Comparison of ENCODE assay signal across 8 cellular contexts in genomic region chr16:67055712-67056487, GRCh38. TPM values are rescaled to one million over a fixed set of nuclear protein-coding genes. Genes with fewer than 3 reads are reported as not detected.
DNase-seq lines count a peak whose midpoint lies in the region; ATAC-seq and TF ChIP-seq lines count a peak whose summit lies in the region.

No MANE protein-coding gene starts in this region.

- no peak for TF ChIP-seq EP300 in sigmoid colon (IDR thresholded peaks at IDR 0.05)

- TF ChIP-seq CTCF in CD4-positive, alpha-beta T cell (IDR thresholded peaks at IDR 0.05) = no peak
- no peak for TF ChIP-seq CTCF in sigmoid colon (IDR thresholded peaks at IDR 0.05)
- TF ChIP-seq CTCF in Caco-2 (IDR thresholded peaks at IDR 0.05; ENCODE audit: insufficient read depth in 1 of 2, low read depth in 1 of 2, low read length in 1 of 2, severe bottlenecking in 1 of 2, unreplicated experiment in 1 of 2) = no peak

- no peaks in the 10 kb centered on the region for H3K27me3 Mint-ChIP-seq in CD4-positive, alpha-beta T cell
- H3K27me3 Mint-ChIP-seq in activated CD4-positive, alpha-beta memory T cell treated with anti-CD3 and anti-CD28 coated beads, Interleukin-2, amount 10 ng/mL, durations not matched to agents 7 days and 5 days = no peaks in the 10 kb centered on the region
- no peaks in the 10 kb centered on the region for H3K27me3 Mint-ChIP-seq in Caco-2 (ENCODE audit: insufficient read depth, unreplicated experiment)

- no peak for TF ChIP-seq POLR2A in sigmoid colon (IDR thresholded peaks at IDR 0.05)

- H3K4me1 Mint-ChIP-seq in CD4-positive, alpha-beta T cell (ENCODE audit: low read depth) = peaks cover 53% of the 10 kb centered on the region
- peaks cover 66% of the 10 kb centered on the region for H3K4me1 Mint-ChIP-seq in activated CD4-positive, alpha-beta memory T cell treated with anti-CD3 and anti-CD28 coated beads, Interleukin-2, amount 10 ng/mL, durations not matched to agents 7 days and 5 days
- H3K4me1 Mint-ChIP-seq in Caco-2 (ENCODE audit: low read depth, unreplicated experiment) = peaks cover 16% of the 10 kb centered on the region

- no peaks in the 10 kb centered on the region for H3K36me3 ChIP-seq in sigmoid colon
- H3K36me3 ChIP-seq in Caco-2 (ENCODE audit: control insufficient read depth, insufficient read depth, low read length) = no peaks in the 10 kb centered on the region; the same call in none of the 2 replicates

- POLR2A ChIA-PET in CD4-positive, alpha-beta T cell (lab: Charles Lee) = interaction anchor here (1.2 kb wide), 1 partner anchor 26 kb away, joined by 3 read pairs; no protein-coding TSS in a partner anchor
- POLR2A ChIA-PET in activated CD4-positive, alpha-beta memory T cell treated with anti-CD3 and anti-CD28 coated beads, Interleukin-2, amount 10 ng/mL, durations not matched to agents 7 days and 5 days (lab: Charles Lee) = interaction anchor here (0.6 to 4.0 kb wide), 7 partner anchors 11 to 95 kb away, joined by 3 to 43 read pairs (median 4); partner anchors contain the start of genes B3GNT9 and CBFB
- POLR2A ChIA-PET in Caco-2 (lab: Charles Lee) = interaction anchor here (0.6 kb wide), 1 partner anchor 302 kb away, joined by 5 read pairs; no protein-coding TSS in a partner anchor

- BruUV-seq in Caco-2 (replicated peaks; lab: Mats Ljungman, UMichigan) = no TSS peak

- no peak overlapping the region for H3K27ac ChIP-seq in CD4-positive, alpha-beta T cell (ENCODE audit: low read depth, low read length)
- no peak overlapping the region for H3K27ac ChIP-seq in sigmoid colon

- H3K4me1 ChIP-seq in sigmoid colon (no peaks in the 10 kb centered on the region), Caco-2 (no peaks in the 10 kb centered on the region)

- no peaks in the 10 kb centered on the region for H3K9me3 Mint-ChIP-seq in CD4-positive, alpha-beta T cell
- H3K9me3 Mint-ChIP-seq in activated CD4-positive, alpha-beta memory T cell treated with anti-CD3 and anti-CD28 coated beads, Interleukin-2, amount 10 ng/mL, durations not matched to agents 7 days and 5 days = no peaks in the 10 kb centered on the region
- no peaks in the 10 kb centered on the region for H3K9me3 Mint-ChIP-seq in Caco-2 (ENCODE audit: unreplicated experiment)

- no peak for DNase-seq in CD4-positive, alpha-beta T cell
- peak; percentile 30 for DNase-seq in activated CD4-positive, alpha-beta memory T cell treated with anti-CD3 and anti-CD28 coated beads, Interleukin-2, amount 10 ng/mL, durations not matched to agents 7 days and 5 days
- DNase-seq in kidney glomerular epithelial cell (lab: John Stamatoyannopoulos, UW) (peak; percentile 100), NCI-H2171 treated with DMSO at 0.1 percent for 48 hours (lab: John Stamatoyannopoulos, UW) (no peak), sigmoid colon (no peak), Caco-2 (no peak)

- H3K36me3 Mint-ChIP-seq in CD4-positive, alpha-beta T cell (ENCODE audit: low read depth) = peaks cover 25% of the 10 kb centered on the region
- H3K36me3 Mint-ChIP-seq in activated CD4-positive, alpha-beta memory T cell treated with anti-CD3 and anti-CD28 coated beads, Interleukin-2, amount 10 ng/mL, durations not matched to agents 7 days and 5 days (ENCODE audit: low read depth) = peaks cover 51% of the 10 kb centered on the region
- H3K36me3 Mint-ChIP-seq in Caco-2 (ENCODE audit: insufficient read depth, unreplicated experiment) = peaks cover 17% of the 10 kb centered on the region

- no peak for ATAC-seq in CD4-positive, alpha-beta T cell (ENCODE audit: poor library complexity)
- ATAC-seq in HG02759 (IDR thresholded peaks at IDR 0.05; ENCODE audit: unreplicated experiment) = peak; percentile 67
- ATAC-seq in GM18519 (IDR thresholded peaks at IDR 0.05; ENCODE audit: low FRiP score, unreplicated experiment) = no peak

- 80 to 85% methylated on average over 4 of the region's 4 CpGs for WGBS in sigmoid colon, 2 donors

- H3K4me3 ChIP-seq in sigmoid colon (no peak overlapping the region), Caco-2 (ENCODE audit: low read depth, low read length) (no peak overlapping the region)

- H3K4me3 Mint-ChIP-seq in CD4-positive, alpha-beta T cell = peak overlapping the region; percentile 20
- H3K4me3 Mint-ChIP-seq in activated CD4-positive, alpha-beta memory T cell treated with anti-CD3 and anti-CD28 coated beads, Interleukin-2, amount 10 ng/mL, durations not matched to agents 7 days and 5 days = peak overlapping the region; percentile 13
- H3K4me3 Mint-ChIP-seq in Caco-2 (ENCODE audit: unreplicated experiment) = no peak overlapping the region

- H3K27ac Mint-ChIP-seq in CD4-positive, alpha-beta T cell = peak overlapping the region; percentile 0
- H3K27ac Mint-ChIP-seq in activated CD4-positive, alpha-beta memory T cell treated with anti-CD3 and anti-CD28 coated beads, Interleukin-2, amount 10 ng/mL, durations not matched to agents 7 days and 5 days = peak overlapping the region; percentile 85
- no peak overlapping the region for H3K27ac Mint-ChIP-seq in Caco-2 (ENCODE audit: unreplicated experiment)

- H3K27me3 ChIP-seq in CD4-positive, alpha-beta T cell (ENCODE audit: control insufficient read depth, insufficient read depth, low read length) = no peaks in the 10 kb centered on the region
- no peaks in the 10 kb centered on the region for H3K27me3 ChIP-seq in sigmoid colon
- H3K27me3 ChIP-seq in Caco-2 (replicated peaks; ENCODE audit: control insufficient read depth, insufficient read depth, low read length) = no peaks in the 10 kb centered on the region

- CTCF ChIA-PET in CD4-positive, alpha-beta T cell (lab: Charles Lee) = interaction anchor here (0.6 to 1.9 kb wide), 3 partner anchors 12 to 372 kb away, joined by 3 to 6 read pairs (median 3); no protein-coding TSS in a partner anchor
- CTCF ChIA-PET in activated CD4-positive, alpha-beta memory T cell treated with anti-CD3 and anti-CD28 coated beads, Interleukin-2, amount 10 ng/mL, durations not matched to agents 7 days and 5 days (lab: Charles Lee) = interaction anchor here (1.1 to 4.3 kb wide), 5 partner anchors 38 to 104 kb away, joined by 4 to 19 read pairs (median 4); partner anchors contain the start of genes FBXL8 and TRADD
- CTCF ChIA-PET in Caco-2 (lab: Charles Lee) = interaction anchor here (0.6 kb wide), 1 partner anchor 685 kb away, joined by 8 read pairs; no protein-coding TSS in a partner anchor

- no peaks in the 10 kb centered on the region for H3K9me3 ChIP-seq in CD4-positive, alpha-beta T cell (ENCODE audit: control insufficient read depth, low read length)
- H3K9me3 ChIP-seq in sigmoid colon (no peaks in the 10 kb centered on the region), Caco-2 (no peaks in the 10 kb centered on the region)

- intact Hi-C loops in CD4-positive, alpha-beta T cell (cut with DNase I, micrococcal nuclease) = no loop called here
- intact Hi-C loops in sigmoid colon (cut with DNase I) (no loop called here), Caco-2 (cut with micrococcal nuclease; ENCODE audit: unreplicated experiment) (no loop called here)

RNA-seq across cellular contexts. Expression of gene CBFB, which starts 27.0 kb away (rescaled TPM):
- 10 to 100 TPM; 58.8 to 59.6 TPM for total RNA-seq in CD4-positive, alpha-beta T cell
- 100 to 1,000 TPM; 236 to 238 TPM for total RNA-seq in activated CD4-positive, alpha-beta memory T cell treated with anti-CD3 and anti-CD28 coated beads, Interleukin-2, amount 10 ng/mL, durations not matched to agents 7 days and 5 days
- 10 to 100 TPM; 21.3 to 28.0 (median 24.8) TPM for total RNA-seq in sigmoid colon
- polyA plus RNA-seq in sigmoid colon = 10 to 100 TPM in 1 of 3 donors, 1 to 10 TPM in 2; 9.6 to 19.3 (median 9.7) TPM
- 102 and 108 TPM in 2 replicates for total RNA-seq in Caco-2 (2022)

RNA-seq across cellular contexts. Expression of gene PHAF1, which starts 53.8 kb away (rescaled TPM):
- 10 to 100 TPM; 10.6 to 10.8 TPM for total RNA-seq in CD4-positive, alpha-beta T cell
- 10 to 100 TPM; 12.4 to 13.3 TPM for total RNA-seq in activated CD4-positive, alpha-beta memory T cell treated with anti-CD3 and anti-CD28 coated beads, Interleukin-2, amount 10 ng/mL, durations not matched to agents 7 days and 5 days
- total RNA-seq in sigmoid colon (10 to 100 TPM; 11.4 to 16.3 (median 14.0) TPM), Caco-2 (2022) (34.4 and 38.5 TPM in 2 replicates)
- polyA plus RNA-seq in sigmoid colon = 1 to 10 TPM; 8.9 to 9.7 (median 9.0) TPM

Comparison
In these comparisons a context has a peak if more than half of its experiments do, and no peak if none do; other contexts are left out.
1. DNase-seq: peak in activated CD4-positive, alpha-beta memory T cell treated with anti-CD3 and anti-CD28 coated beads, Interleukin-2, amount 10 ng/mL, durations not matched to agents 7 days and 5 days (single experiment) and kidney glomerular epithelial cell (single experiment); none in CD4-positive, alpha-beta T cell (0 of 10), NCI-H2171 treated with DMSO at 0.1 percent for 48 hours (single experiment), sigmoid colon (single experiment) and Caco-2 (0 of 2).